ENCODE assay signal across 21 cellular contexts in genomic region chr20:37193226-37193625, GRCh38. TPM values are rescaled to one million over a fixed set of nuclear protein-coding genes. Genes with fewer than 3 reads are reported as not detected.
DNase-seq lines count a peak whose midpoint lies in the region; ATAC-seq and TF ChIP-seq lines count a peak whose summit lies in the region.
"Had no signal": no experiment of that assay in that cellular context is flagged by ENCODE, and none has a peak within 500 bp of the region (broad histone marks: within the 10 kb centered on the region; RNA-seq: fewer than 3 reads in every experiment).

No MANE protein-coding gene starts in this region.

- no peak for DNase-seq in activated T-cell treated with anti-CD3 and anti-CD28 coated beads, Interleukin-2, amount 50 U/mL, for 72 hours
- DNase-seq in activated T-cell treated with anti-CD3 and anti-CD28 coated beads, Interleukin-2, amount 50 U/mL, for 4 hours = no peak
- DNase-seq in GM23338 (ENCODE audit: low spot score) (no peak), putamen (ENCODE audit: low spot score) (peak; percentile 63), mesothelial cell of epicardium (ENCODE audit: low spot score in 2 of 2, unreplicated experiment in 2 of 2) (no peak), Peyer's patch (no peak), cardiac septum (ENCODE audit: low spot score) (no peak)
- DNase-seq: activated T-cell treated with anti-CD3 and anti-CD28 coated beads, Interleukin-2, amount 50 U/mL, for 1 hour; CD8-positive, alpha-beta memory T cell; dermis blood vessel endothelial cell; GF-D8; GM23248; immature natural killer cell; NCI-H146; NCI-H2171 treated with DMSO at 0.1 percent for 48 hours; stimulated activated CD8-positive, alpha-beta memory T cell treated with anti-CD3 and anti-CD28 coated beads, Interleukin-4, amount 100 ng/mL, for 48 hours; uterus had no signal

- peak overlapping the region; percentile 73; the same call in 1 of the 2 replicates for H3K27ac ChIP-seq in GM23338 (ENCODE audit: low read depth)
- peak overlapping the region; percentile 40 for H3K27ac ChIP-seq in cingulate gyrus (ENCODE audit: low read depth, low read length)
- H3K27ac ChIP-seq in Peyer's patch = no peak overlapping the region
- H3K27ac ChIP-seq: adrenal gland, GM23248, right atrium auricular region, uterus had no signal

- no peaks in the 10 kb centered on the region for H3K9me3 ChIP-seq in Peyer's patch
- H3K9me3 ChIP-seq: adrenal gland, right atrium auricular region, uterus had no signal

- H3F3A ChIP-seq in GM23338 (replicated peaks; ENCODE audit: low read depth) = peaks cover 13% of the 10 kb centered on the region

- no peak for ATAC-seq in activated T-cell treated with anti-CD3 and anti-CD28 coated beads, Interleukin-2, amount 50 U/mL, for 72 hours (replicated peaks in 1 of 2)
- no peak for ATAC-seq in activated T-cell treated with anti-CD3 and anti-CD28 coated beads, Interleukin-2, amount 50 U/mL, for 4 hours
- ATAC-seq in GM23338 = no peak

- TF ChIP-seq POLR2A in Peyer's patch (IDR thresholded peaks at IDR 0.05) = no peak

- H3K4me2 ChIP-seq in GM23338 = no peak overlapping the region

- H3K4me3 ChIP-seq in GM23338 (no peak overlapping the region), Peyer's patch (no peak overlapping the region)
- H3K4me3 ChIP-seq: adrenal gland, GM23248, right atrium auricular region, uterus had no signal

- H4K20me1 ChIP-seq in GM23338 (replicated peaks; ENCODE audit: insufficient read depth) = peaks cover 82% of the 10 kb centered on the region

- no peak for TF ChIP-seq CTCF in GM23338 (conservative IDR thresholded peaks at IDR 0.05; ENCODE audit: low read depth in 2 of 2)
- no peak for TF ChIP-seq CTCF in mesothelial cell of epicardium (IDR thresholded peaks at IDR 0.05; ENCODE audit: unreplicated experiment)
- no peak for TF ChIP-seq CTCF in Peyer's patch (IDR thresholded peaks at IDR 0.05)

- no peaks in the 10 kb centered on the region for H3K27me3 ChIP-seq in GM23338 (ENCODE audit: insufficient read depth)
- no peaks in the 10 kb centered on the region for H3K27me3 ChIP-seq in Peyer's patch
- H3K27me3 ChIP-seq: adrenal gland, right atrium auricular region, uterus had no signal

- H3K9me2 ChIP-seq in GM23338 (ENCODE audit: insufficient read depth) = no peaks in the 10 kb centered on the region

- H3K36me3 ChIP-seq in GM23338 (ENCODE audit: insufficient read depth) (peaks cover 9% of the 10 kb centered on the region), Peyer's patch (peaks cover 0 to 17% (median 0%) of the 10 kb centered on the region in 3 donors)
- H3K36me3 ChIP-seq: right atrium auricular region, uterus had no signal

- H3K4me1 Mint-ChIP-seq in activated T-cell treated with anti-CD3 and anti-CD28 coated beads, Interleukin-2, amount 50 U/mL, for 72 hours (ENCODE audit: low read depth) = peaks cover 81% of the 10 kb centered on the region
- H3K4me1 Mint-ChIP-seq in activated T-cell treated with anti-CD3 and anti-CD28 coated beads, Interleukin-2, amount 50 U/mL, for 4 hours (ENCODE audit: low read depth) = peaks cover 70% of the 10 kb centered on the region
- H3K4me1 Mint-ChIP-seq in GM23338 (peaks cover 34% of the 10 kb centered on the region), mesothelial cell of epicardium (peaks cover 14% of the 10 kb centered on the region)

- H3K4me3 Mint-ChIP-seq in activated T-cell treated with anti-CD3 and anti-CD28 coated beads, Interleukin-2, amount 50 U/mL, for 72 hours = no peak overlapping the region
- no peak overlapping the region for H3K4me3 Mint-ChIP-seq in activated T-cell treated with anti-CD3 and anti-CD28 coated beads, Interleukin-2, amount 50 U/mL, for 4 hours
- H3K4me3 Mint-ChIP-seq in GM23338 (no peak overlapping the region), mesothelial cell of epicardium (no peak overlapping the region)
- H3K4me3 Mint-ChIP-seq: immature natural killer cell had no signal

- intact Hi-C loops in cardiac septum (cut with DNase I) = loop anchor here (10.0 kb wide), 1 partner anchor 192 kb away; no protein-coding TSS in a partner anchor

- no peak overlapping the region for H2AFZ ChIP-seq in GM23338
- H2AFZ ChIP-seq: GM23248 had no signal

- H3K27me3 Mint-ChIP-seq in activated T-cell treated with anti-CD3 and anti-CD28 coated beads, Interleukin-2, amount 50 U/mL, for 72 hours (ENCODE audit: low read depth) = no peaks in the 10 kb centered on the region
- no peaks in the 10 kb centered on the region for H3K27me3 Mint-ChIP-seq in activated T-cell treated with anti-CD3 and anti-CD28 coated beads, Interleukin-2, amount 50 U/mL, for 4 hours (ENCODE audit: low read depth)
- H3K27me3 Mint-ChIP-seq in GM23338 (ENCODE audit: insufficient read depth, low read depth, poor library complexity) = peaks cover 10% of the 10 kb centered on the region
- no peaks in the 10 kb centered on the region for H3K27me3 Mint-ChIP-seq in mesothelial cell of epicardium (ENCODE audit: low read depth)
- H3K27me3 Mint-ChIP-seq: CD8-positive, alpha-beta memory T cell; IgD-negative memory B cell had no signal

- peak overlapping the region; percentile 62 for H3K27ac Mint-ChIP-seq in activated T-cell treated with anti-CD3 and anti-CD28 coated beads, Interleukin-2, amount 50 U/mL, for 72 hours
- no peak overlapping the region for H3K27ac Mint-ChIP-seq in GM23338
- H3K27ac Mint-ChIP-seq in mesothelial cell of epicardium = no peak overlapping the region

- H3K4me1 ChIP-seq in GM23338 (ENCODE audit: insufficient read depth) (peaks cover 19% of the 10 kb centered on the region; the same call in 1 of the 2 replicates), Peyer's patch (peaks cover 0 to 18% (median 2%) of the 10 kb centered on the region in 4 donors)

- H3K79me2 ChIP-seq in GM23338 (replicated peaks; ENCODE audit: insufficient read depth) = peaks cover 98% of the 10 kb centered on the region

- peaks cover 3 to 26% of the 10 kb centered on the region in 2 donors for H3K36me3 Mint-ChIP-seq in activated T-cell treated with anti-CD3 and anti-CD28 coated beads, Interleukin-2, amount 50 U/mL, for 72 hours (ENCODE audit: insufficient read depth in 2 of 2)
- H3K36me3 Mint-ChIP-seq in activated T-cell treated with anti-CD3 and anti-CD28 coated beads, Interleukin-2, amount 50 U/mL, for 4 hours (ENCODE audit: insufficient read depth) = peaks cover 32% of the 10 kb centered on the region
- H3K36me3 Mint-ChIP-seq in GM23338 (ENCODE audit: low read depth) (peaks cover 54% of the 10 kb centered on the region), mesothelial cell of epicardium (peaks cover 16% of the 10 kb centered on the region)

- no peaks in the 10 kb centered on the region for H3K9me3 Mint-ChIP-seq in activated T-cell treated with anti-CD3 and anti-CD28 coated beads, Interleukin-2, amount 50 U/mL, for 72 hours
- no peaks in the 10 kb centered on the region for H3K9me3 Mint-ChIP-seq in activated T-cell treated with anti-CD3 and anti-CD28 coated beads, Interleukin-2, amount 50 U/mL, for 4 hours
- H3K9me3 Mint-ChIP-seq in GM23338 (no peaks in the 10 kb centered on the region), mesothelial cell of epicardium (no peaks in the 10 kb centered on the region)
- H3K9me3 Mint-ChIP-seq: CD8-positive, alpha-beta memory T cell; IgD-negative memory B cell; immature natural killer cell had no signal

TF ChIP-seq in GM23338, 12 proteins besides CTCF, POLR2A, EP300 and RAD21 (continues in another document):
- TF ChIP-seq NANOG (IDR thresholded peaks at IDR 0.05; ENCODE audit: borderline replicate concordance) (no peak), EZH2phosphoT487 (IDR thresholded peaks at IDR 0.05; ENCODE audit: unreplicated experiment) (no peak), ZNF331 (CRISPR knock-in tag; IDR thresholded peaks at IDR 0.05; ENCODE audit: low read depth) (no peak), CREB1 (CRISPR knock-in tag; IDR thresholded peaks at IDR 0.05; ENCODE audit: low read depth) (no peak), EZH2 (IDR thresholded peaks at IDR 0.05; ENCODE audit: low read depth, unreplicated experiment) (no peak), JUNB (IDR thresholded peaks at IDR 0.05; ENCODE audit: unreplicated experiment) (no peak), ETS1 (IDR thresholded peaks at IDR 0.05) (no peak)

RNA-seq across cellular contexts. Expression of gene MROH8, which starts 13.9 kb away (rescaled TPM):
- total RNA-seq in activated T-cell treated with anti-CD3 and anti-CD28 coated beads, Interleukin-2, amount 50 U/mL, for 72 hours = 1 to 10 TPM; 5.0 to 5.2 TPM
- total RNA-seq in activated T-cell treated with anti-CD3 and anti-CD28 coated beads, Interleukin-2, amount 50 U/mL, for 4 hours = under 1 TPM; 0.30 to 0.61 (median 0.51) TPM
- 0.63 TPM in 1 of 2 replicates, not detected in the other for total RNA-seq in GM23338 (2014; rRNA removed; shearing (Covaris generic))
- polyA plus RNA-seq in GM23338 (2016; fragmentation: Nextera tagmentation; extraction: Ambion mirVana) = 0.50 and 0.68 TPM in 2 replicates
- total RNA-seq in mesothelial cell of epicardium (4.9 to 6.4 TPM (median 6.3 TPM) in 3 replicates), Peyer's patch (10 to 100 TPM in 1 of 4 donors, 1 to 10 TPM in 2, under 1 TPM in 1; 0.54 to 14.0 (median 3.2) TPM), cardiac septum (3.8 TPM)

RNA-seq across cellular contexts. Expression of gene RPN2, which starts 14.1 kb away (rescaled TPM):
- 100 to 1,000 TPM; 128 to 145 TPM for total RNA-seq in activated T-cell treated with anti-CD3 and anti-CD28 coated beads, Interleukin-2, amount 50 U/mL, for 72 hours
- 100 to 1,000 TPM; 186 to 199 (median 188) TPM for total RNA-seq in activated T-cell treated with anti-CD3 and anti-CD28 coated beads, Interleukin-2, amount 50 U/mL, for 4 hours
- 267 and 302 TPM in 2 replicates for total RNA-seq in GM23338 (2014; rRNA removed; shearing (Covaris generic))
- 244 TPM in 2 replicates for polyA plus RNA-seq in GM23338 (2016; fragmentation: Nextera tagmentation; extraction: Ambion mirVana)
- total RNA-seq in mesothelial cell of epicardium = 142 to 151 TPM (median 146 TPM) in 3 replicates
- total RNA-seq in Peyer's patch = 100 to 1,000 TPM in 3 of 4 donors, 10 to 100 TPM in 1; 95.2 to 116 (median 109) TPM
- total RNA-seq in cardiac septum = 94.9 TPM

Comparison
In these comparisons a context has a peak if more than half of its experiments do, and no peak if none do; other contexts are left out.
1. H3K27ac ChIP-seq: peak in GM23338 (single experiment) and cingulate gyrus (single experiment); none in Peyer's patch (0 of 4).